1 cellular context compared by ENCODE assay signal in genomic region chr1:116418091-116418830, GRCh38.
TF ChIP-seq lines count a peak whose summit lies in the region.

No MANE protein-coding gene starts in this region.

TF ChIP-seq in GM12878, 131 proteins besides CTCF, POLR2A, EP300 and RAD21 (continued from another document and continues in another):
- peak; percentile 90 for TF ChIP-seq SMAD5 (IDR thresholded peaks at IDR 0.05; ENCODE audit: low read depth)
- peak; percentile 22; the same call in 1 of the 2 replicates for TF ChIP-seq EED (IDR thresholded peaks at IDR 0.05; ENCODE audit: low read depth)
- peak; percentile 22 for TF ChIP-seq RELA (IDR thresholded peaks at IDR 0.05; ENCODE audit: borderline replicate concordance, partially characterized antibody)
- TF ChIP-seq ASH2L (IDR thresholded peaks at IDR 0.05; ENCODE audit: borderline replicate concordance, low read depth) = peak; percentile 67; the same call in 1 of the 2 replicates
- TF ChIP-seq FOS (IDR thresholded peaks at IDR 0.05; ENCODE audit: borderline replicate concordance, extremely low read depth, insufficient read length) = no peak
- no peak for TF ChIP-seq BMI1 (IDR thresholded peaks at IDR 0.05; ENCODE audit: borderline replicate concordance)
- TF ChIP-seq CBX3 (IDR thresholded peaks at IDR 0.05; ENCODE audit: borderline replicate concordance, low read depth) = no peak
- peak; percentile 79; the same call in 1 of the 2 replicates for TF ChIP-seq SMARCA5 (IDR thresholded peaks at IDR 0.05)
- peak; percentile 82; the same call in 2 of the 3 replicates for TF ChIP-seq POU2F2 (IDR thresholded peaks at IDR 0.05; ENCODE audit: borderline replicate concordance, low read depth, low read length)
- TF ChIP-seq CREB1 (IDR thresholded peaks at IDR 0.05; ENCODE audit: low read depth) = peak; percentile 33; the same call in 1 of the 2 replicates
- 0 out of 2 replicates have a peak, but pooled peaks have one; percentile 55 for TF ChIP-seq TARDBP (IDR thresholded peaks at IDR 0.05; ENCODE audit: borderline replicate concordance)
- TF ChIP-seq RCOR1 (conservative IDR thresholded peaks at IDR 0.05; ENCODE audit: low read depth, low read length) = peak; percentile 38; the same call in 1 of the 2 replicates
- no peak for TF ChIP-seq MYB (IDR thresholded peaks at IDR 0.05; ENCODE audit: borderline replicate concordance, low read depth, low read length)
- TF ChIP-seq SREBF2 (IDR thresholded peaks at IDR 0.05; ENCODE audit: low read length) = no peak
- no peak for TF ChIP-seq CEBPB (IDR thresholded peaks at IDR 0.05; ENCODE audit: borderline replicate concordance in 1 of 2, low read depth in 2 of 2, low read length in 2 of 2)
- 0 out of 2 replicates have a peak, but pooled peaks have one; percentile 21 for TF ChIP-seq NFXL1 (IDR thresholded peaks at IDR 0.05; ENCODE audit: borderline replicate concordance)
- TF ChIP-seq IKZF1 (conservative IDR thresholded peaks at IDR 0.05) = peak; percentile 80
- TF ChIP-seq SIN3A (IDR thresholded peaks at IDR 0.05; ENCODE audit: low read depth, low read length) = peak; percentile 38; the same call in 1 of the 2 replicates
- 0 out of 2 replicates have a peak, but pooled peaks have one; percentile 56 for TF ChIP-seq TCF3 (IDR thresholded peaks at IDR 0.05; ENCODE audit: borderline replicate concordance, insufficient read depth, low read depth, low read length)
- TF ChIP-seq, protein P1, sequence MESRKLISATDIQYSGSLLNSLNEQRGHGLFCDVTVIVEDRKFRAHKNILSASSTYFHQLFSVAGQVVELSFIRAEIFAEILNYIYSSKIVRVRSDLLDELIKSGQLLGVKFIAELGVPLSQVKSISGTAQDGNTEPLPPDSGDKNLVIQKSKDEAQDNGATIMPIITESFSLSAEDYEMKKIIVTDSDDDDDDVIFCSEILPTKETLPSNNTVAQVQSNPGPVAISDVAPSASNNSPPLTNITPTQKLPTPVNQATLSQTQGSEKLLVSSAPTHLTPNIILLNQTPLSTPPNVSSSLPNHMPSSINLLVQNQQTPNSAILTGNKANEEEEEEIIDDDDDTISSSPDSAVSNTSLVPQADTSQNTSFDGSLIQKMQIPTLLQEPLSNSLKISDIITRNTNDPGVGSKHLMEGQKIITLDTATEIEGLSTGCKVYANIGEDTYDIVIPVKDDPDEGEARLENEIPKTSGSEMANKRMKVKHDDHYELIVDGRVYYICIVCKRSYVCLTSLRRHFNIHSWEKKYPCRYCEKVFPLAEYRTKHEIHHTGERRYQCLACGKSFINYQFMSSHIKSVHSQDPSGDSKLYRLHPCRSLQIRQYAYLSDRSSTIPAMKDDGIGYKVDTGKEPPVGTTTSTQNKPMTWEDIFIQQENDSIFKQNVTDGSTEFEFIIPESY (IDR thresholded peaks at IDR 0.05) = no peak
- peak; percentile 39; the same call in 1 of the 2 replicates for TF ChIP-seq NR2F1 (conservative IDR thresholded peaks at IDR 0.05)
- peak; percentile 24 for TF ChIP-seq PBX3 (IDR thresholded peaks at IDR 0.05; ENCODE audit: insufficient replicate concordance, low read depth, low read length)
- peak; percentile 62 for TF ChIP-seq CREM (IDR thresholded peaks at IDR 0.05; ENCODE audit: low read depth)
- TF ChIP-seq BHLHE40 (IDR thresholded peaks at IDR 0.05; ENCODE audit: borderline replicate concordance in 1 of 2, low read depth in 2 of 2, low read length in 1 of 2) = peak in 1 of 2 experiments; percentile 69; a peak in 2 of 4 replicates
- TF ChIP-seq, protein P2, sequence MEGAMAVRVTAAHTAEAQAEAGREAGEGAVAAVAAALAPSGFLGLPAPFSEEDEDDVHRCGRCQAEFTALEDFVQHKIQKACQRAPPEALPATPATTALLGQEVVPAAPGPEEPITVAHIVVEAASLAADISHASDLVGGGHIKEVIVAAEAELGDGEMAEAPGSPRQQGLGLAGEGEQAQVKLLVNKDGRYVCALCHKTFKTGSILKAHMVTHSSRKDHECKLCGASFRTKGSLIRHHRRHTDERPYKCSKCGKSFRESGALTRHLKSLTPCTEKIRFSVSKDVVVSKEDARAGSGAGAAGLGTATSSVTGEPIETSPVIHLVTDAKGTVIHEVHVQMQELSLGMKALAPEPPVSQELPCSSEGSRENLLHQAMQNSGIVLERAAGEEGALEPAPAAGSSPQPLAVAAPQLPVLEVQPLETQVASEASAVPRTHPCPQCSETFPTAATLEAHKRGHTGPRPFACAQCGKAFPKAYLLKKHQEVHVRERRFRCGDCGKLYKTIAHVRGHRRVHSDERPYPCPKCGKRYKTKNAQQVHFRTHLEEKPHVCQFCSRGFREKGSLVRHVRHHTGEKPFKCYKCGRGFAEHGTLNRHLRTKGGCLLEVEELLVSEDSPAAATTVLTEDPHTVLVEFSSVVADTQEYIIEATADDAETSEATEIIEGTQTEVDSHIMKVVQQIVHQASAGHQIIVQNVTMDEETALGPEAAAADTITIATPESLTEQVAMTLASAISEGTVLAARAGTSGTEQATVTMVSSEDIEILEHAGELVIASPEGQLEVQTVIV (IDR thresholded peaks at IDR 0.05; ENCODE audit: borderline replicate concordance, partially characterized antibody) = peak; percentile 38
- peak; percentile 93 for TF ChIP-seq POLR2AphosphoS5 (IDR thresholded peaks at IDR 0.05; ENCODE audit: low read length)
- TF ChIP-seq ZNF24 (IDR thresholded peaks at IDR 0.05) = peak; percentile 82
- peak; percentile 58; the same call in 1 of the 2 replicates for TF ChIP-seq RB1 (IDR thresholded peaks at IDR 0.05; ENCODE audit: borderline replicate concordance)
- no peak for TF ChIP-seq MLLT1 (IDR thresholded peaks at IDR 0.05)
- TF ChIP-seq, protein P3, sequence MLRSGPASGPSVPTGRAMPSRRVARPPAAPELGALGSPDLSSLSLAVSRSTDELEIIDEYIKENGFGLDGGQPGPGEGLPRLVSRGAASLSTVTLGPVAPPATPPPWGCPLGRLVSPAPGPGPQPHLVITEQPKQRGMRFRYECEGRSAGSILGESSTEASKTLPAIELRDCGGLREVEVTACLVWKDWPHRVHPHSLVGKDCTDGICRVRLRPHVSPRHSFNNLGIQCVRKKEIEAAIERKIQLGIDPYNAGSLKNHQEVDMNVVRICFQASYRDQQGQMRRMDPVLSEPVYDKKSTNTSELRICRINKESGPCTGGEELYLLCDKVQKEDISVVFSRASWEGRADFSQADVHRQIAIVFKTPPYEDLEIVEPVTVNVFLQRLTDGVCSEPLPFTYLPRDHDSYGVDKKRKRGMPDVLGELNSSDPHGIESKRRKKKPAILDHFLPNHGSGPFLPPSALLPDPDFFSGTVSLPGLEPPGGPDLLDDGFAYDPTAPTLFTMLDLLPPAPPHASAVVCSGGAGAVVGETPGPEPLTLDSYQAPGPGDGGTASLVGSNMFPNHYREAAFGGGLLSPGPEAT (IDR thresholded peaks at IDR 0.05; ENCODE audit: low read depth) = peak; percentile 65; the same call in 1 of the 2 replicates
- no peak for TF ChIP-seq ZNF592 (IDR thresholded peaks at IDR 0.05)
- peak; percentile 64 for TF ChIP-seq HDAC6 (IDR thresholded peaks at IDR 0.05; ENCODE audit: unreplicated experiment)
- TF ChIP-seq RUNX3 (IDR thresholded peaks at IDR 0.05; ENCODE audit: low read length) = peak; percentile 47
- TF ChIP-seq GATAD2B (conservative IDR thresholded peaks at IDR 0.05; ENCODE audit: low read depth) = peak; percentile 69
- no peak for TF ChIP-seq USF2 (IDR thresholded peaks at IDR 0.05; ENCODE audit: borderline replicate concordance, low read depth, low read length)
- TF ChIP-seq ETV6 (conservative IDR thresholded peaks at IDR 0.05 in 1 of 2, IDR thresholded peaks at IDR 0.05 in 1 of 2; ENCODE audit: borderline replicate concordance in 1 of 2, low read depth in 1 of 2) = peak in 1 of 2 experiments; percentile 14; a peak in 1 of 4 replicates
- no peak for TF ChIP-seq SUZ12 (IDR thresholded peaks at IDR 0.05; ENCODE audit: unreplicated experiment)
- TF ChIP-seq BRCA1 (IDR thresholded peaks at IDR 0.05; ENCODE audit: low read depth, low read length) = peak; percentile 48; the same call in 1 of the 2 replicates
- no peak for TF ChIP-seq KDM1A (IDR thresholded peaks at IDR 0.05; ENCODE audit: borderline replicate concordance)
- TF ChIP-seq SIX5 (IDR thresholded peaks at IDR 0.05; ENCODE audit: low read depth, low read length, severe bottlenecking) = peak; percentile 34
- TF ChIP-seq WRNIP1 (IDR thresholded peaks at IDR 0.05; ENCODE audit: borderline replicate concordance, low read depth, low read length) = no peak
- TF ChIP-seq ZBTB40 (IDR thresholded peaks at IDR 0.05; ENCODE audit: borderline replicate concordance) = no peak
